Comparison of ENCODE assay signal across 9 cellular contexts in genomic region chr16:9094008-9094846, GRCh38. TPM values are rescaled to one million over a fixed set of nuclear protein-coding genes. Genes with fewer than 3 reads are reported as not detected.
DNase-seq lines count a peak whose midpoint lies in the region; ATAC-seq, FAIRE-seq and TF ChIP-seq lines count a peak whose summit lies in the region.
"Had no signal": no experiment of that assay in that cellular context is flagged by ENCODE, and none has a peak within 500 bp of the region (broad histone marks: within the 10 kb centered on the region; RNA-seq: fewer than 3 reads in every experiment).

No MANE protein-coding gene starts in this region.

- RAD21 ChIA-PET in GM12878 (lab: Charles Lee; ENCODE audit: unreplicated experiment): interaction anchor here (0.6 to 3.0 kb wide), 4 partner anchors 8 to 225 kb away, joined by 3 to 11 read pairs (median 4); partner anchors contain the start of gene CARHSP1

- H4K91ac ChIP-seq in mesenchymal stem cell (ENCODE audit: low read length): no peak overlapping the region

- no peak overlapping the region for H4K8ac ChIP-seq in mesenchymal stem cell (ENCODE audit: low read length)

- CTCF ChIA-PET in GM12878 (lab: Yijun Ruan, JAX): interaction anchor here (1.2 kb wide), 1 partner anchor 45 kb away, joined by 4 read pairs; no protein-coding TSS in a partner anchor

- no peak overlapping the region for H2BK15ac ChIP-seq in mesenchymal stem cell (ENCODE audit: low read depth, poor library complexity, severe bottlenecking)

- H3K27me3 ChIP-seq in right atrium auricular region: no peaks in the 10 kb centered on the region
- H3K27me3 ChIP-seq in GM12878 (replicated peaks in 1 of 2; ENCODE audit: control insufficient read depth in 2 of 2, insufficient read depth in 2 of 2, low read length in 1 of 2): no peaks in the 10 kb centered on the region
- no peaks in the 10 kb centered on the region for H3K27me3 ChIP-seq in mesenchymal stem cell (ENCODE audit: control insufficient read depth in 1 of 2, insufficient read depth in 1 of 2, low read length in 2 of 2)
- H3K27me3 ChIP-seq in aorta (ENCODE audit: control insufficient read depth in 1 of 2, insufficient read depth in 2 of 2, low read length in 1 of 2): peaks cover 0 to 2% of the 10 kb centered on the region in 2 donors

- no peak overlapping the region for H3K23ac ChIP-seq in mesenchymal stem cell (ENCODE audit: low read length in 2 of 2)

- ATAC-seq in GM12878: no peak
- no peak for ATAC-seq in aorta (ENCODE audit: low FRiP score)
- no peak for ATAC-seq in GM21717 (IDR thresholded peaks at IDR 0.05; ENCODE audit: unreplicated experiment)
- no peak for ATAC-seq in GM19467 (IDR thresholded peaks at IDR 0.05; ENCODE audit: unreplicated experiment)

- no peak for FAIRE-seq in GM12878 (lab: Jason Lieb, UNC)

- H3K36me3 ChIP-seq in right atrium auricular region: peaks cover 12% of the 10 kb centered on the region
- H3K36me3 ChIP-seq in GM12878 (ENCODE audit: control insufficient read depth in 2 of 2, insufficient read depth in 2 of 2, low read length in 1 of 2): peaks cover 0 to 3% of the 10 kb centered on the region in 2 experiments; a peak in 1 of 4 replicates
- H3K36me3 ChIP-seq in mesenchymal stem cell (ENCODE audit: control insufficient read depth in 1 of 2, insufficient read depth in 2 of 2, low read depth in 1 of 2, low read length in 2 of 2): peaks cover 16 to 62% of the 10 kb centered on the region in 2 experiments
- no peaks in the 10 kb centered on the region for H3K36me3 ChIP-seq in aorta (ENCODE audit: control insufficient read depth in 1 of 2, insufficient read depth in 2 of 2, low read length in 1 of 2)

- intact Hi-C loops in cardiac septum (cut with DNase I): loop anchor here (5.0 kb wide), 1 partner anchor 472 kb away; the partner anchor contains the start of gene METTL22
- intact Hi-C loops in GM12878 (cut with micrococcal nuclease; ENCODE audit: unreplicated experiment): loop anchor here (5.0 kb wide), 2 partner anchors 132 to 297 kb away; partner anchors contain the start of genes PMM2, TMEM186 and USP7
- intact Hi-C loops in aorta (cut with DNase I): loop anchor here in 1 of 2 donors (5.0 kb wide), 1 partner anchor 47 kb away; no protein-coding TSS in a partner anchor

- BruUV-seq in GM12878 (replicated peaks; lab: Mats Ljungman, UMichigan): no TSS peak

- in situ Hi-C loops in GM12878 (cut with MboI): no loop called here

- peak overlapping the region; percentile 94 for H3K9ac ChIP-seq in GM12878 (ENCODE audit: control insufficient read depth, insufficient read depth, low read length)
- H3K9ac ChIP-seq in mesenchymal stem cell (ENCODE audit: low read length): peak overlapping the region; percentile 95

- peaks cover 12% of the 10 kb centered on the region for H4K20me1 ChIP-seq in GM12878 (ENCODE audit: control insufficient read depth, insufficient read depth)

- H3K18ac ChIP-seq in mesenchymal stem cell (ENCODE audit: low read depth in 1 of 2, low read length in 2 of 2): peak overlapping the region in 1 of 2 experiments; percentile 34

- no peaks in the 10 kb centered on the region for H3K79me1 ChIP-seq in mesenchymal stem cell (replicated peaks; ENCODE audit: low read length, poor library complexity, severe bottlenecking)

- no peak overlapping the region for H3K14ac ChIP-seq in mesenchymal stem cell (ENCODE audit: low read length in 2 of 2)

- TF ChIP-seq EP300 in GM12878 (IDR thresholded peaks at IDR 0.05; ENCODE audit: borderline replicate concordance in 1 of 2, control insufficient read depth in 1 of 2, low read depth in 2 of 2, low read length in 2 of 2): no peak

- TF ChIP-seq RAD21 in GM12878 (IDR thresholded peaks at IDR 0.05; ENCODE audit: insufficient read depth, low read depth, low read length): no peak

- TF ChIP-seq CTCF in right atrium auricular region (IDR thresholded peaks at IDR 0.05): no peak
- no peak for TF ChIP-seq CTCF in GM12878 (IDR thresholded peaks at IDR 0.05 in 2 of 3, conservative IDR thresholded peaks at IDR 0.05 in 1 of 3; ENCODE audit: control insufficient read depth in 2 of 3, extremely low read depth in 1 of 3, insufficient read depth in 1 of 3, low read depth in 3 of 3, low read length in 3 of 3)

- no peak overlapping the region for H2BK120ac ChIP-seq in mesenchymal stem cell (ENCODE audit: low read depth, low read length)

- H2AFZ ChIP-seq in GM12878 (ENCODE audit: control insufficient read depth, low read depth, low read length) (no peak overlapping the region), mesenchymal stem cell (ENCODE audit: low read depth, low read length) (no peak overlapping the region)

- 7% methylated on average over 8 of the region's 8 CpGs for WGBS in GM12878 (ENCODE audit: insufficient coverage, insufficient replicate concordance, low lambda C conversion rate, missing lambda C conversion rate)
- 43% methylated on average over 7 of the region's 8 CpGs for WGBS in mesenchymal stem cell
- WGBS in aorta, 2 donors: 11 to 12% methylated on average over 8 of the region's 8 CpGs

- H2AK5ac ChIP-seq in mesenchymal stem cell (ENCODE audit: low read length, severe bottlenecking): no peak overlapping the region

- no peak overlapping the region for H2BK5ac ChIP-seq in mesenchymal stem cell (ENCODE audit: low read depth, low read length, poor library complexity, severe bottlenecking)

- no peak overlapping the region for H2BK12ac ChIP-seq in mesenchymal stem cell (ENCODE audit: low read length in 2 of 2)

- peak; percentile 27; the same call in 1 of the 2 replicates for TF ChIP-seq POLR2A in GM12878 (IDR thresholded peaks at IDR 0.05; ENCODE audit: low read depth, low read length)

- H3K4me3 ChIP-seq in right atrium auricular region: peak overlapping the region; percentile 89 to 92
- H3K4me3 ChIP-seq in GM12878: peak overlapping the region; percentile 81
- peak overlapping the region in 1 of 2 experiments; percentile 87 for H3K4me3 ChIP-seq in mesenchymal stem cell (ENCODE audit: insufficient read depth in 1 of 2, low read depth in 1 of 2, low read length in 2 of 2)
- H3K4me3 ChIP-seq in aorta (ENCODE audit: low read length in 2 of 2): peak overlapping the region; percentile 38 to 99

- H3K4me1 ChIP-seq in right atrium auricular region (peaks cover 0 to 68% of the 10 kb centered on the region in 2 donors), GM12878 (ENCODE audit: control insufficient read depth, insufficient read depth, low read length) (peaks cover 12% of the 10 kb centered on the region), mesenchymal stem cell (ENCODE audit: control insufficient read depth, insufficient read depth, low read depth, low read length) (peaks cover 17% of the 10 kb centered on the region), aorta (ENCODE audit: control insufficient read depth in 1 of 2, insufficient read depth in 2 of 2, low read length in 2 of 2) (peaks cover 4 to 5% of the 10 kb centered on the region in 2 donors)

- H3K27ac ChIP-seq in right atrium auricular region (peak overlapping the region; percentile 19 to 97), GM12878 (ENCODE audit: control insufficient read depth, insufficient read depth) (no peak overlapping the region; the same call in 1 of the 2 replicates), mesenchymal stem cell (ENCODE audit: low read length, poor library complexity, severe bottlenecking) (no peak overlapping the region), aorta (ENCODE audit: low read depth in 1 of 2, low read length in 2 of 2) (no peak overlapping the region)

- peaks cover 86% of the 10 kb centered on the region for H3K79me2 ChIP-seq in GM12878 (ENCODE audit: control insufficient read depth, insufficient read depth, low read length)

- DNase-seq in right atrium auricular region (ENCODE audit: low spot score): no peak
- DNase-seq in cardiac septum (ENCODE audit: low spot score): no peak
- DNase-seq in GM12878 (ENCODE audit: low read depth, low spot score): no peak
- DNase-seq in mesenchymal stem cell: no peak
- DNase-seq in aorta: no peak
- no peak for DNase-seq in DMS53 treated with DMSO at 0.1 percent for 48 hours (lab: John Stamatoyannopoulos, UW; ENCODE audit: unreplicated experiment)
- DNase-seq: NCI-H2171 had no signal

- peak overlapping the region; percentile 91 for H3K4me2 ChIP-seq in GM12878 (ENCODE audit: control insufficient read depth, insufficient read depth)
- peak overlapping the region; percentile 68 for H3K4me2 ChIP-seq in mesenchymal stem cell (ENCODE audit: low read length, poor library complexity, severe bottlenecking)

- no peak overlapping the region for H3K4ac ChIP-seq in mesenchymal stem cell (ENCODE audit: low read depth in 1 of 2, low read length in 2 of 2)

- POLR2A ChIA-PET in GM12878 (lab: Charles Lee): interaction anchor here (1.4 kb wide), 1 partner anchor 28 kb away, joined by 3 read pairs; no protein-coding TSS in a partner anchor

- SMC1A ChIA-PET in GM12878 (lab: Charles Lee; ENCODE audit: uncharacterized antibody, unreplicated experiment): interaction anchor here (1.3 kb wide), 1 partner anchor 40 kb away, joined by 5 read pairs; no protein-coding TSS in a partner anchor

- H3K9me3 ChIP-seq in right atrium auricular region (no peaks in the 10 kb centered on the region), GM12878 (replicated peaks; ENCODE audit: control insufficient read depth, insufficient read depth, low read length) (no peaks in the 10 kb centered on the region), mesenchymal stem cell (ENCODE audit: control insufficient read depth, low read length) (no peaks in the 10 kb centered on the region), aorta (ENCODE audit: control insufficient read depth, low read length) (no peaks in the 10 kb centered on the region)

RNA-seq across cellular contexts. Expression of gene HAPSTR1, which starts 2.8 kb away (rescaled TPM):
- total RNA-seq in right atrium auricular region (10 to 100 TPM; 36.1 to 38.6 TPM), cardiac septum (59.6 TPM), GM12878 (2014; rRNA removed) (37.5 and 43.6 TPM in 2 replicates), GM12878 (2014; rRNA removed; fragmentation: Illumina TruSeq; extraction: Trizol) (36.4 and 37.2 TPM in 2 replicates), GM12878 (2021) (50.3 and 52.5 TPM in 2 replicates), aorta (10 to 100 TPM; 65.4 to 67.5 TPM)
- total RNA-seq in GM12878 (2013; cell fraction: nucleolus; rRNA removed): 114 and 120 TPM in 2 replicates
- 15.6 TPM for polyA plus RNA-seq in GM12878 (2011; ENCODE audit: low read depth)
- polyA plus RNA-seq in GM12878 (2011; rRNA removed) (32.5 and 43.1 TPM in 2 replicates), GM12878 (2014; fragmentation: Illumina TruSeq; extraction: Trizol) (22.7 and 25.4 TPM in 2 replicates), GM12878 (2014; fragmentation: Nextera tagmentation; extraction: Ambion mirVana) (10 to 100 TPM in 1 of 2 experiments, 1 to 10 TPM in 1; 8.7 to 12.5 TPM), GM12878 (2014; rRNA removed) (21.7 and 23.5 TPM in 2 replicates), GM12878 (2016; fragmentation: Nextera tagmentation; extraction: Ambion mirVana) (10 to 100 TPM; 10.3 to 11.7 TPM), aorta (10 to 100 TPM; 14.0 to 19.2 TPM)
- polyA plus RNA-seq in GM12878 (2011; cell fraction: cytosol; rRNA removed): 13.9 and 20.3 TPM in 2 replicates
- 15.3 and 17.4 TPM in 2 replicates for polyA plus RNA-seq in GM12878 (2011; cell fraction: nucleus; rRNA removed)
- 19.7 TPM in 2 replicates for polyA plus RNA-seq in GM12878 (2012)
- polyA minus RNA-seq in GM12878 (2011; rRNA and poly(A)+ RNA removed): 43.4 and 59.5 TPM in 2 replicates
- polyA minus RNA-seq in GM12878 (2011; cell fraction: cytosol; rRNA and poly(A)+ RNA removed): 19.5 and 23.3 TPM in 2 replicates
- polyA minus RNA-seq in GM12878 (2011; cell fraction: nucleus; rRNA and poly(A)+ RNA removed): 13.7 and 22.6 TPM in 2 replicates
- 43.4 TPM for polyA plus RNA-seq in mesenchymal stem cell (2013, experiment 1 of 2)
- 42.6 TPM for polyA plus RNA-seq in mesenchymal stem cell (2013, experiment 2 of 2)

Comparison
In these comparisons a context has a peak if more than half of its experiments do, and no peak if none do; other contexts are left out.
1. H3K27ac ChIP-seq: peak in right atrium auricular region (2 of 2); none in GM12878 (single experiment), mesenchymal stem cell (single experiment) and aorta (0 of 2).